ENCODE assay signal across 20 cellular contexts in genomic region chr2:58182527-58182926, GRCh38. TPM values are rescaled to one million over a fixed set of nuclear protein-coding genes. Genes with fewer than 3 reads are reported as not detected.
DNase-seq lines count a peak whose midpoint lies in the region; ATAC-seq, FAIRE-seq and TF ChIP-seq lines count a peak whose summit lies in the region.
"Had no signal": no experiment of that assay in that cellular context is flagged by ENCODE, and none has a peak within 500 bp of the region (broad histone marks: within the 10 kb centered on the region; RNA-seq: fewer than 3 reads in every experiment).

No MANE protein-coding gene starts in this region.

- H3K4me1 Mint-ChIP-seq in T-helper 2 cell treated with Interferon-gamma antibody and Interleukin-4, amounts not matched to agents 5 μg/mL and 100 μg/mL, for 36 hours (ENCODE audit: low read depth), result peaks cover 4% of the 10 kb centered on the region

- H4K20me1 ChIP-seq in OCI-LY7 (ENCODE audit: insufficient read depth, low read length), result no peaks in the 10 kb centered on the region
- H4K20me1 ChIP-seq: BLaER1 treated with 17β-estradiol and CSF1 and Interleukin-3, amounts not matched to agents 10 nM and 100 nM had no signal

- H3K27me3 Mint-ChIP-seq in T-helper 2 cell treated with Interferon-gamma antibody and Interleukin-4, amounts not matched to agents 5 μg/mL and 100 μg/mL, for 36 hours (ENCODE audit: low read depth), result no peaks in the 10 kb centered on the region
- H3K27me3 Mint-ChIP-seq: CD8-positive, alpha-beta memory T cell had no signal

- DNase-seq in RWPE1 (ENCODE audit: low spot score) (peak; percentile 0), epithelial cell of esophagus (ENCODE audit: low read depth) (peak; percentile 69), iris pigment epithelial cell (ENCODE audit: low read depth) (peak; percentile 68), OCI-LY7 (ENCODE audit: low spot score) (no peak), GM10266 (ENCODE audit: extremely low spot score) (no peak)
- no peak for DNase-seq in T-helper 2 cell treated with Interferon-gamma antibody and Interleukin-4, amounts not matched to agents 5 μg/mL and 100 μg/mL, for 36 hours (ENCODE audit: low spot score)
- DNase-seq: CD8-positive, alpha-beta memory T cell; GOT3; NCI-H1417; NCI-H187; NCI-H2107; NCI-H510A; NCI-H748 treated with DMSO at 0.1 percent for 48 hours; NK-92 treated with Interleukin-12 subunit alpha and Interleukin-12 subunit beta, amount 100 ng/mL, for 24 hours; OCI-M1 had no signal

- no peaks in the 10 kb centered on the region for H3K36me3 ChIP-seq in OCI-LY7 (ENCODE audit: insufficient read depth, low read length)

- H3K27ac ChIP-seq in RWPE1, result no peak overlapping the region
- no peak overlapping the region for H3K27ac ChIP-seq in OCI-LY7 (ENCODE audit: low read depth, low read length, poor library complexity, severe bottlenecking)
- H3K27ac ChIP-seq: BLaER1 treated with 17β-estradiol and CSF1 and Interleukin-3, amounts not matched to agents 10 nM and 100 nM; KMS-11 had no signal

- H3K9me3 Mint-ChIP-seq in T-helper 2 cell treated with Interferon-gamma antibody and Interleukin-4, amounts not matched to agents 5 μg/mL and 100 μg/mL, for 36 hours, result peaks cover 6% of the 10 kb centered on the region

- H3K79me2 ChIP-seq in OCI-LY7 (ENCODE audit: insufficient read depth, low read depth, low read length), result no peaks in the 10 kb centered on the region

- no peaks in the 10 kb centered on the region for H3K9me2 ChIP-seq in OCI-LY7 (ENCODE audit: insufficient read depth, low read length)

- H3K9me3 ChIP-seq in OCI-LY7 (ENCODE audit: low read length), result no peaks in the 10 kb centered on the region

- CTCF ChIA-PET in RWPE1 (lab: Yijun Ruan, JAX), result no interaction called here
- CTCF ChIA-PET in OCI-LY7 (lab: Charles Lee; ENCODE audit: unreplicated experiment), result no interaction called here

- peak; percentile 25 for FAIRE-seq in G401.6 (lab: Jason Lieb, UNC)
- FAIRE-seq: HepG2 had no signal

- no peaks in the 10 kb centered on the region for H3K4me1 ChIP-seq in OCI-LY7 (ENCODE audit: insufficient read depth, low read length, poor library complexity, severe bottlenecking)
- H3K4me1 ChIP-seq: BLaER1 treated with 17β-estradiol and CSF1 and Interleukin-3, amounts not matched to agents 10 nM and 100 nM had no signal

- intact Hi-C loops in OCI-LY7 (cut with micrococcal nuclease; ENCODE audit: unreplicated experiment), result no loop called here

- POLR2A ChIA-PET in RWPE1 (lab: Yijun Ruan, JAX; ENCODE audit: low non-redundant PET) (no interaction called here), OCI-LY7 (lab: Charles Lee) (no interaction called here)

- H3K36me3 Mint-ChIP-seq in T-helper 2 cell treated with Interferon-gamma antibody and Interleukin-4, amounts not matched to agents 5 μg/mL and 100 μg/mL, for 36 hours (ENCODE audit: low read depth), result peaks cover 10% of the 10 kb centered on the region

- ATAC-seq in HG03175 (IDR thresholded peaks at IDR 0.05; ENCODE audit: unreplicated experiment), result no peak
- ATAC-seq: HepG2 had no signal

- BruUV-seq in OCI-LY7 (replicated peaks; lab: Mats Ljungman, UMichigan), result no TSS peak

- H2AFZ ChIP-seq in OCI-LY7 (ENCODE audit: low read length), result no peak overlapping the region

- H3K27ac Mint-ChIP-seq in T-helper 2 cell treated with Interferon-gamma antibody and Interleukin-4, amounts not matched to agents 5 μg/mL and 100 μg/mL, for 36 hours, result no peak overlapping the region
- H3K27ac Mint-ChIP-seq: CD8-positive, alpha-beta memory T cell had no signal

- no peak overlapping the region for H3K4me2 ChIP-seq in OCI-LY7 (ENCODE audit: low read length)
- H3K4me2 ChIP-seq: BLaER1 treated with 17β-estradiol and CSF1 and Interleukin-3, amounts not matched to agents 10 nM and 100 nM; KMS-11 had no signal

- H3K4me3 Mint-ChIP-seq in T-helper 2 cell treated with Interferon-gamma antibody and Interleukin-4, amounts not matched to agents 5 μg/mL and 100 μg/mL, for 36 hours, result no peak overlapping the region
- H3K4me3 Mint-ChIP-seq: CD8-positive, alpha-beta memory T cell had no signal

- no peak for TF ChIP-seq CTCF in RWPE1 (conservative IDR thresholded peaks at IDR 0.05; ENCODE audit: low read depth)
- TF ChIP-seq CTCF in epithelial cell of esophagus (IDR thresholded peaks at IDR 0.05; ENCODE audit: insufficient read depth, low read depth, low read length, missing control alignments), result no peak
- no peak for TF ChIP-seq CTCF in OCI-LY7 (conservative IDR thresholded peaks at IDR 0.05; ENCODE audit: low read length)
- no peak for TF ChIP-seq CTCF in GM10266 (IDR thresholded peaks at IDR 0.05; ENCODE audit: control insufficient read depth, insufficient read depth, low read depth, missing control alignments)

- no peak overlapping the region for H3K4me3 ChIP-seq in epithelial cell of esophagus (ENCODE audit: low read length)
- H3K4me3 ChIP-seq in OCI-LY7 (ENCODE audit: low read depth, low read length, poor library complexity, severe bottlenecking), result no peak overlapping the region
- H3K4me3 ChIP-seq: BLaER1 treated with 17β-estradiol and CSF1 and Interleukin-3, amounts not matched to agents 10 nM and 100 nM had no signal

RNA-seq across cellular contexts. Expression of gene FANCL, which starts 58.6 kb away (rescaled TPM):
- 33.0 and 36.9 TPM in 2 replicates for total RNA-seq in OCI-LY7 (2014; rRNA removed; shearing (Covaris generic))
- 32.8 and 33.9 TPM in 2 replicates for total RNA-seq in OCI-LY7 (2022)

Comparison
In these comparisons a context has a peak if more than half of its experiments do, and no peak if none do; other contexts are left out.
1. DNase-seq: peak in RWPE1 (single experiment), epithelial cell of esophagus (single experiment) and iris pigment epithelial cell (single experiment); none in T-helper 2 cell treated with Interferon-gamma antibody and Interleukin-4, amounts not matched to agents 5 μg/mL and 100 μg/mL, for 36 hours (single experiment), OCI-LY7 (single experiment) and GM10266 (single experiment).